11 cellular contexts compared by ENCODE assay signal in the genomic region with DNA sequence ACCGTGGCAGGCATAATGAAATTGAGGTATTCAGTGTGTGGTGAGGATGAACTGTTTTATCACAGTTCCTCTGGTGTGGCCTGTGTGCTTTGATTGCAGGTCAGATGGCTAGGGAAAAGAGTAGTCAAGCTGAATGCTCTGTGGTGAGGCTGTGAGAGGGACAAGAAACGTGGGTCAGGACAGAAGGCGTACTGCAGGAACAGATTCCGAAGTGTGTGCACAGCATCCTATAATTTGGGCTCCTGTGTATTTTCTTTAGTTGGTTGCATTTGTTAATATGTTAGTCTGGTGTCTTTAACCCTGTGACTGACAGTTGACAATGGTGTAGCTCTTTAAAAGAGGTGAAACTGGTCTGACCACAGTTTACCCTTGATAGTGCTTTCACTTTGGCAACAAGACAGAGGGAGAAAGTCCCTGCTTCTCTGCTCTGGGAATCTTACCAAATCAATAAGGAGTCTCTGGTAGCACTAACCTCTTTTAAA.
DNase-seq lines count a peak whose midpoint lies in the region; ATAC-seq and TF ChIP-seq lines count a peak whose summit lies in the region.
"Had no signal": no experiment of that assay in that cellular context is flagged by ENCODE, and none has a peak within 500 bp of the region (broad histone marks: within the 10 kb centered on the region; RNA-seq: fewer than 3 reads in every experiment).

No MANE protein-coding gene starts in this region.

- H3K4me3 ChIP-seq in upper lobe of right lung, result no peak overlapping the region
- H3K4me3 ChIP-seq in right atrium auricular region, result no peak overlapping the region
- H3K4me3 ChIP-seq: esophagus squamous epithelium had no signal

- DNase-seq in NCI-H2196 (lab: John Stamatoyannopoulos, UW; ENCODE audit: unreplicated experiment), result peak; percentile 21
- DNase-seq in NCI-H2196 treated with DMSO at 0.1 percent for 48 hours (lab: John Stamatoyannopoulos, UW; ENCODE audit: unreplicated experiment), result no peak
- DNase-seq in upper lobe of right lung, result no peak
- DNase-seq in right atrium auricular region (ENCODE audit: low spot score), result no peak
- no peak for DNase-seq in NCI-H524 (lab: John Stamatoyannopoulos, UW)
- no peak for DNase-seq in HUDEP-2 (lab: John Stamatoyannopoulos, UW; ENCODE audit: unreplicated experiment in 76 of 76)
- DNase-seq: activated CD4-positive, CD25-positive, alpha-beta regulatory T cell; esophagus squamous epithelium; NK-92 treated with Interleukin-12 subunit alpha and Interleukin-12 subunit beta, amount 100 ng/mL, for 24 hours had no signal

- H3K27ac ChIP-seq in upper lobe of right lung (no peak overlapping the region), right atrium auricular region (no peak overlapping the region)
- H3K27ac ChIP-seq: esophagus squamous epithelium had no signal

- peak; percentile 86 for ATAC-seq in HG02678 (IDR thresholded peaks at IDR 0.05; ENCODE audit: unreplicated experiment)
- ATAC-seq in HG03565 (IDR thresholded peaks at IDR 0.05; ENCODE audit: unreplicated experiment), result peak; percentile 75
- ATAC-seq in upper lobe of right lung, result peak; percentile 60

- peaks cover 6% of the 10 kb centered on the region for H3K4me1 ChIP-seq in upper lobe of right lung
- peaks cover 0 to 44% of the 10 kb centered on the region in 2 donors for H3K4me1 ChIP-seq in right atrium auricular region

- intact Hi-C loops in upper lobe of right lung (cut with DNase I), result no loop called here

- H3K36me3 ChIP-seq in upper lobe of right lung, result no peaks in the 10 kb centered on the region
- no peaks in the 10 kb centered on the region for H3K36me3 ChIP-seq in right atrium auricular region
- H3K36me3 ChIP-seq: esophagus squamous epithelium had no signal

- TF ChIP-seq CTCF in upper lobe of right lung (IDR thresholded peaks at IDR 0.05) (no peak), right atrium auricular region (IDR thresholded peaks at IDR 0.05) (no peak)

- H3K27me3 ChIP-seq in upper lobe of right lung (no peaks in the 10 kb centered on the region), right atrium auricular region (no peaks in the 10 kb centered on the region)
- H3K27me3 ChIP-seq: esophagus squamous epithelium had no signal

- no peaks in the 10 kb centered on the region for H3K9me3 ChIP-seq in upper lobe of right lung
- H3K9me3 ChIP-seq in right atrium auricular region, result no peaks in the 10 kb centered on the region
- H3K9me3 ChIP-seq: esophagus squamous epithelium had no signal
